15 cellular contexts compared by ENCODE assay signal in the genomic region with DNA sequence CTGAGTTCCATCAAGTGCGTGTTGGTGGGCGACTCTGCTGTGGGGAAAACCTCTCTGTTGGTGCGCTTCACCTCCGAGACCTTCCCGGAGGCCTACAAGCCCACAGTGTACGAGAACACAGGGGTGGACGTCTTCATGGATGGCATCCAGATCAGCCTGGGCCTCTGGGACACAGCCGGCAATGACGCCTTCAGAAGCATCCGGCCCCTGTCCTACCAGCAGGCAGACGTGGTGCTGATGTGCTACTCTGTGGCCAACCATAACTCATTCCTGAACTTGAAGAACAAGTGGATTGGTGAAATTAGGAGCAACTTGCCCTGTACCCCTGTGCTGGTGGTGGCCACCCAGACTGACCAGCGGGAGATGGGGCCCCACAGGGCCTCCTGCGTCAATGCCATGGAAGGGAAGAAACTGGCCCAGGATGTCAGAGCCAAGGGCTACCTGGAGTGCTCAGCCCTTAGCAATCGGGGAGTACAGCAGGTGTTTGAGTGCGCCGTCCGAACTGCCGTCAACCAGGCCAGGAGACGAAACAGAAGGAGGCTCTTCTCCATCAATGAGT. TPM values are rescaled to one million over a fixed set of nuclear protein-coding genes. Genes with fewer than 3 reads are reported as not detected.
A peak's percentile ranks its signal among the peaks of the same experiment; 100 is the strongest.
DNase-seq lines count a peak whose midpoint lies in the region; ATAC-seq and TF ChIP-seq lines count a peak whose summit lies in the region.
"Had no signal": no experiment of that assay in that cellular context is flagged by ENCODE, and none has a peak within 500 bp of the region (broad histone marks: within the 10 kb centered on the region; RNA-seq: fewer than 3 reads in every experiment).

No MANE protein-coding gene starts in this region.

- no peaks in the 10 kb centered on the region for H3K27me3 Mint-ChIP-seq in stimulated activated naive CD8-positive, alpha-beta T cell treated with anti-CD3 and anti-CD28 coated beads, Interleukin-15, Interleukin-2, amounts not matched to agents 100 ng/mL and 50 ng/mL, for 24 hours
- no peaks in the 10 kb centered on the region for H3K27me3 Mint-ChIP-seq in activated B cell treated with CpG ODN at 0.5 μM for 24 hours
- no peaks in the 10 kb centered on the region for H3K27me3 Mint-ChIP-seq in effector memory CD8-positive, alpha-beta T cell
- no peaks in the 10 kb centered on the region for H3K27me3 Mint-ChIP-seq in type B pancreatic cell

- peak overlapping the region; percentile 96 for H3K27ac Mint-ChIP-seq in stimulated activated naive CD8-positive, alpha-beta T cell treated with anti-CD3 and anti-CD28 coated beads, Interleukin-15, Interleukin-2, amounts not matched to agents 100 ng/mL and 50 ng/mL, for 24 hours
- peak overlapping the region; percentile 76 for H3K27ac Mint-ChIP-seq in activated B cell treated with CpG ODN at 0.5 μM for 24 hours
- H3K27ac Mint-ChIP-seq in effector memory CD8-positive, alpha-beta T cell: peak overlapping the region; percentile 94 to 99
- H3K27ac Mint-ChIP-seq in type B pancreatic cell: peak overlapping the region; percentile 35

- DNase-seq in stimulated activated naive CD8-positive, alpha-beta T cell treated with anti-CD3 and anti-CD28 coated beads, Interleukin-15, Interleukin-2, amounts not matched to agents 100 U/mL and 50 U/mL, for 24 hours: no peak
- no peak for DNase-seq in activated B cell treated with CpG ODN at 0.5 μM for 24 hours
- no peak for DNase-seq in effector memory CD8-positive, alpha-beta T cell
- no peak for DNase-seq in type B pancreatic cell (ENCODE audit: extremely low spot score, unreplicated experiment)
- no peak for DNase-seq in NOMO-1 treated with DMSO at 0.1 percent for 48 hours (lab: John Stamatoyannopoulos, UW; ENCODE audit: unreplicated experiment)
- DNase-seq in ureter (ENCODE audit: low spot score): no peak
- DNase-seq: cerebellar nuclear complex; left ventricle myocardium superior; NCI-H69; PC-3; stimulated activated CD4-positive, alpha-beta T cell treated with anti-CD3 and anti-CD28 coated beads, Interleukin-4, amount 100 ng/mL, for 1 hour; T-helper 9 cell had no signal

- CTCF ChIA-PET in activated B cell treated with CpG ODN at 0.5 μM for 24 hours (lab: Charles Lee): interaction anchor here (1.1 kb wide), 1 partner anchor 65 kb away, joined by 3 read pairs; no protein-coding TSS in a partner anchor

- H3K9me3 Mint-ChIP-seq in stimulated activated naive CD8-positive, alpha-beta T cell treated with anti-CD3 and anti-CD28 coated beads, Interleukin-15, Interleukin-2, amounts not matched to agents 100 ng/mL and 50 ng/mL, for 24 hours: no peaks in the 10 kb centered on the region
- H3K9me3 Mint-ChIP-seq in activated B cell treated with CpG ODN at 0.5 μM for 24 hours (no peaks in the 10 kb centered on the region), type B pancreatic cell (no peaks in the 10 kb centered on the region)
- H3K9me3 Mint-ChIP-seq in effector memory CD8-positive, alpha-beta T cell: no peaks in the 10 kb centered on the region

- ATAC-seq in stimulated activated naive CD8-positive, alpha-beta T cell treated with anti-CD3 and anti-CD28 coated beads, Interleukin-15, Interleukin-2, amounts not matched to agents 100 U/mL and 50 U/mL, for 24 hours: no peak
- ATAC-seq in activated B cell treated with CpG ODN at 0.5 μM for 24 hours (ENCODE audit: low read depth) (no peak), GM21367 (IDR thresholded peaks at IDR 0.05; ENCODE audit: unreplicated experiment) (no peak)
- no peak for ATAC-seq in effector memory CD8-positive, alpha-beta T cell (replicated peaks)
- ATAC-seq: left ventricle myocardium superior, PC-3 had no signal

- peak overlapping the region; percentile 81 for H3K4me3 Mint-ChIP-seq in stimulated activated naive CD8-positive, alpha-beta T cell treated with anti-CD3 and anti-CD28 coated beads, Interleukin-15, Interleukin-2, amounts not matched to agents 100 ng/mL and 50 ng/mL, for 24 hours
- H3K4me3 Mint-ChIP-seq in activated B cell treated with CpG ODN at 0.5 μM for 24 hours (no peak overlapping the region), type B pancreatic cell (no peak overlapping the region)
- peak overlapping the region; percentile 77 to 82 for H3K4me3 Mint-ChIP-seq in effector memory CD8-positive, alpha-beta T cell

- TF ChIP-seq CTCF in activated B cell treated with CpG ODN at 0.5 μM for 24 hours (IDR thresholded peaks at IDR 0.05) (no peak), type B pancreatic cell (conservative IDR thresholded peaks at IDR 0.05) (no peak)

- peaks cover 85% of the 10 kb centered on the region for H3K36me3 Mint-ChIP-seq in stimulated activated naive CD8-positive, alpha-beta T cell treated with anti-CD3 and anti-CD28 coated beads, Interleukin-15, Interleukin-2, amounts not matched to agents 100 ng/mL and 50 ng/mL, for 24 hours (ENCODE audit: low read depth)
- peaks cover 80% of the 10 kb centered on the region for H3K36me3 Mint-ChIP-seq in activated B cell treated with CpG ODN at 0.5 μM for 24 hours (ENCODE audit: low read depth)
- H3K36me3 Mint-ChIP-seq in effector memory CD8-positive, alpha-beta T cell (ENCODE audit: insufficient read depth): peaks cover 95% of the 10 kb centered on the region
- H3K36me3 Mint-ChIP-seq in type B pancreatic cell: no peaks in the 10 kb centered on the region

- intact Hi-C loops in activated B cell treated with CpG ODN at 0.5 μM for 24 hours (cut with micrococcal nuclease): no loop called here

- peaks cover 97% of the 10 kb centered on the region for H3K4me1 Mint-ChIP-seq in stimulated activated naive CD8-positive, alpha-beta T cell treated with anti-CD3 and anti-CD28 coated beads, Interleukin-15, Interleukin-2, amounts not matched to agents 100 ng/mL and 50 ng/mL, for 24 hours (ENCODE audit: low read depth)
- peaks cover 90% of the 10 kb centered on the region for H3K4me1 Mint-ChIP-seq in activated B cell treated with CpG ODN at 0.5 μM for 24 hours
- peaks cover 75 to 83% of the 10 kb centered on the region in 2 donors for H3K4me1 Mint-ChIP-seq in effector memory CD8-positive, alpha-beta T cell (ENCODE audit: low read depth in 2 of 2)
- H3K4me1 Mint-ChIP-seq in type B pancreatic cell (ENCODE audit: unreplicated experiment): peaks cover 9% of the 10 kb centered on the region

- POLR2A ChIA-PET in activated B cell treated with CpG ODN at 0.5 μM for 24 hours (lab: Charles Lee): interaction anchor here (0.6 to 1.9 kb wide), 4 partner anchors 11 to 64 kb away, joined by 4 to 9 read pairs (median 5); no protein-coding TSS in a partner anchor

RNA-seq across cellular contexts. Expression of a gene that starts 46.6 kb away (rescaled TPM):
- total RNA-seq in activated B cell treated with CpG ODN at 0.5 μM for 24 hours: 174 and 183 TPM in 2 replicates
- total RNA-seq in type B pancreatic cell (ENCODE audit: low replicate concordance): 3.1 and 5.4 TPM in 2 replicates
- 7.7 TPM for total RNA-seq in ureter
- total RNA-seq: ascending aorta, PC-3 had no signal

Comparison
In these comparisons a context has a peak if more than half of its experiments do, and no peak if none do; other contexts are left out.
1. H3K27ac Mint-ChIP-seq: peak in every context shown above with its lines; median percentile 96 in effector memory CD8-positive, alpha-beta T cell; 96 in stimulated activated naive CD8-positive, alpha-beta T cell treated with anti-CD3 and anti-CD28 coated beads, Interleukin-15, Interleukin-2, amounts not matched to agents 100 ng/mL and 50 ng/mL, for 24 hours; 76 in activated B cell treated with CpG ODN at 0.5 μM for 24 hours; 35 in type B pancreatic cell.
2. H3K4me3 Mint-ChIP-seq: peak in stimulated activated naive CD8-positive, alpha-beta T cell treated with anti-CD3 and anti-CD28 coated beads, Interleukin-15, Interleukin-2, amounts not matched to agents 100 ng/mL and 50 ng/mL, for 24 hours (single experiment) and effector memory CD8-positive, alpha-beta T cell (2 of 2); none in activated B cell treated with CpG ODN at 0.5 μM for 24 hours (single experiment) and type B pancreatic cell (single experiment).
3. RNA of a gene that starts 46.6 kb away (total RNA-seq): 174 to 183 TPM in activated B cell treated with CpG ODN at 0.5 μM for 24 hours; 7.7 TPM in ureter (single experiment) and 3.1 to 5.4 TPM in type B pancreatic cell; every median in the first group is over 10 times any median in the second.